ENCODE assay signal across 8 cellular contexts in genomic region chr10:104339469-104340098, GRCh38. TPM values are rescaled to one million over a fixed set of nuclear protein-coding genes. Genes with fewer than 3 reads are reported as not detected.
DNase-seq lines count a peak whose midpoint lies in the region; ATAC-seq and TF ChIP-seq lines count a peak whose summit lies in the region.

No MANE protein-coding gene starts in this region.

- no peak for TF ChIP-seq POLR2A in upper lobe of left lung (IDR thresholded peaks at IDR 0.05)

- WGBS in mesenchymal stem cell: 37% methylated on average over 8 of the region's 11 CpGs
- WGBS in upper lobe of left lung, 2 donors: 13 to 14% methylated on average over 11 of the region's 11 CpGs

- H3K4me2 ChIP-seq in mesenchymal stem cell (ENCODE audit: low read length, poor library complexity, severe bottlenecking): peak overlapping the region; percentile 79

- H3K14ac ChIP-seq in mesenchymal stem cell (ENCODE audit: low read length in 2 of 2): no peak overlapping the region

- H4K8ac ChIP-seq in mesenchymal stem cell (ENCODE audit: low read length): no peak overlapping the region

- H3K23ac ChIP-seq in mesenchymal stem cell (ENCODE audit: low read length in 2 of 2): no peak overlapping the region

- intact Hi-C loops in colonic mucosa (cut with DNase I): no loop called here

- H3K27me3 ChIP-seq in colonic mucosa (no peaks in the 10 kb centered on the region), mesenchymal stem cell (ENCODE audit: control insufficient read depth in 1 of 2, insufficient read depth in 1 of 2, low read length in 2 of 2) (no peaks in the 10 kb centered on the region), upper lobe of left lung (no peaks in the 10 kb centered on the region)

- no peak overlapping the region for H2AK5ac ChIP-seq in mesenchymal stem cell (ENCODE audit: low read length, severe bottlenecking)

- H2BK15ac ChIP-seq in mesenchymal stem cell (ENCODE audit: low read depth, poor library complexity, severe bottlenecking): no peak overlapping the region

- H3K27ac ChIP-seq in colonic mucosa (peak overlapping the region; percentile 93), mesenchymal stem cell (ENCODE audit: low read length, poor library complexity, severe bottlenecking) (peak overlapping the region; percentile 66), upper lobe of left lung (peak overlapping the region; percentile 99 to 100 (median 99))

- peak; percentile 40 to 60 for ATAC-seq in upper lobe of left lung (ENCODE audit: low FRiP score in 2 of 2)
- ATAC-seq in GM18909 (IDR thresholded peaks at IDR 0.05; ENCODE audit: poor library complexity, unreplicated experiment): no peak

- peak overlapping the region in 1 of 2 donors; percentile 83 for H3K9ac ChIP-seq in colonic mucosa (ENCODE audit: low read depth in 2 of 2, low read length in 2 of 2)
- peak overlapping the region; percentile 99 for H3K9ac ChIP-seq in mesenchymal stem cell (ENCODE audit: low read length)

- no peak overlapping the region for H2BK5ac ChIP-seq in mesenchymal stem cell (ENCODE audit: low read depth, low read length, poor library complexity, severe bottlenecking)

- H4K91ac ChIP-seq in mesenchymal stem cell (ENCODE audit: low read length): no peak overlapping the region

- TF ChIP-seq EP300 in upper lobe of left lung (IDR thresholded peaks at IDR 0.05): peak in 1 of 4 donors; percentile 3

- TF ChIP-seq CTCF in colonic mucosa (IDR thresholded peaks at IDR 0.05) (no peak), upper lobe of left lung (IDR thresholded peaks at IDR 0.05) (no peak)

- peak overlapping the region in 1 of 2 experiments; percentile 49 for H3K18ac ChIP-seq in mesenchymal stem cell (ENCODE audit: low read depth in 1 of 2, low read length in 2 of 2)

- no peaks in the 10 kb centered on the region for H3K79me1 ChIP-seq in mesenchymal stem cell (replicated peaks; ENCODE audit: low read length, poor library complexity, severe bottlenecking)

- H3K4me3 ChIP-seq in colonic mucosa: peak overlapping the region; percentile 82
- peak overlapping the region in 1 of 2 experiments; percentile 95 for H3K4me3 ChIP-seq in mesenchymal stem cell (ENCODE audit: insufficient read depth in 1 of 2, low read depth in 1 of 2, low read length in 2 of 2)
- H3K4me3 ChIP-seq in upper lobe of left lung: peak overlapping the region; percentile 60 to 97 (median 84)

- H2BK120ac ChIP-seq in mesenchymal stem cell (ENCODE audit: low read depth, low read length): no peak overlapping the region

- H3K4me1 ChIP-seq in colonic mucosa: peaks cover 5% of the 10 kb centered on the region
- peaks cover 16% of the 10 kb centered on the region for H3K4me1 ChIP-seq in mesenchymal stem cell (ENCODE audit: control insufficient read depth, insufficient read depth, low read depth, low read length)
- H3K4me1 ChIP-seq in upper lobe of left lung: peaks cover 30 to 49% (median 37%) of the 10 kb centered on the region in 4 donors

- DNase-seq in CD1c-positive myeloid dendritic cell (ENCODE audit: extremely low spot score) (peak; percentile 28), NCI-H226 (peak; percentile 54), colonic mucosa (peak; percentile 73), mesenchymal stem cell (peak; percentile 82), upper lobe of left lung (no peak), NCI-H510A treated with DMSO at 0.1 percent for 48 hours (lab: John Stamatoyannopoulos, UW) (no peak), ecto neural progenitor cell (ENCODE audit: low spot score) (no peak)

- H3K36me3 ChIP-seq in colonic mucosa (no peaks in the 10 kb centered on the region), mesenchymal stem cell (ENCODE audit: control insufficient read depth in 1 of 2, insufficient read depth in 2 of 2, low read depth in 1 of 2, low read length in 2 of 2) (peaks cover 0 to 9% of the 10 kb centered on the region in 2 experiments), upper lobe of left lung (peaks cover 0 to 5% (median 0%) of the 10 kb centered on the region in 4 donors)

- H2BK12ac ChIP-seq in mesenchymal stem cell (ENCODE audit: low read length in 2 of 2): peak overlapping the region in 1 of 2 experiments; percentile 29

- H3K9me3 ChIP-seq in colonic mucosa: no peaks in the 10 kb centered on the region
- no peaks in the 10 kb centered on the region for H3K9me3 ChIP-seq in mesenchymal stem cell (ENCODE audit: control insufficient read depth, low read length)
- no peaks in the 10 kb centered on the region for H3K9me3 ChIP-seq in upper lobe of left lung

- no peak overlapping the region for H3K4ac ChIP-seq in mesenchymal stem cell (ENCODE audit: low read depth in 1 of 2, low read length in 2 of 2)

- H2AFZ ChIP-seq in mesenchymal stem cell (ENCODE audit: low read depth, low read length): no peak overlapping the region

RNA-seq across cellular contexts. Expression of gene ITPRIP, which starts 1.3 kb away (rescaled TPM):
- 1 to 10 TPM; 5.9 to 9.6 TPM for total RNA-seq in colonic mucosa
- polyA plus RNA-seq in mesenchymal stem cell (2013, experiment 1 of 2): 13.8 TPM
- 13.9 TPM for polyA plus RNA-seq in mesenchymal stem cell (2013, experiment 2 of 2)
- 10 to 100 TPM; 28.3 to 86.2 (median 34.4) TPM for total RNA-seq in upper lobe of left lung

RNA-seq across cellular contexts. Expression of gene CFAP58, which starts 14.0 kb away (rescaled TPM):
- total RNA-seq in colonic mucosa: under 1 TPM in 1 of 2 donors, not detected in 1; 0.11 TPM
- polyA plus RNA-seq in mesenchymal stem cell (2013, experiment 1 of 2): 0.12 TPM
- polyA plus RNA-seq in mesenchymal stem cell (2013, experiment 2 of 2): 0.11 TPM
- total RNA-seq in upper lobe of left lung: 10 to 100 TPM in 1 of 6 donors, 1 to 10 TPM in 3, under 1 TPM in 2; 0.14 to 11.0 (median 1.0) TPM

Comparison
In these comparisons a context has a peak if more than half of its experiments do, and no peak if none do; other contexts are left out.
1. DNase-seq: peak in CD1c-positive myeloid dendritic cell (single experiment), NCI-H226 (single experiment), colonic mucosa (single experiment) and mesenchymal stem cell (single experiment); none in upper lobe of left lung (0 of 2), NCI-H510A treated with DMSO at 0.1 percent for 48 hours (single experiment) and ecto neural progenitor cell (single experiment).
2. Peak in every context shown above with its lines, with median percentiles within 50 percentile points of each other: H3K27ac ChIP-seq.